Comparison of ENCODE assay signal across 20 cellular contexts in genomic region chr5:164357405-164358033, GRCh38.
"Had no signal": no experiment of that assay in that cellular context is flagged by ENCODE, and none has a peak within 500 bp of the region (broad histone marks: within the 10 kb centered on the region; RNA-seq: fewer than 3 reads in every experiment).

No MANE protein-coding gene starts in this region.

- ATAC-seq: activated naive CD4-positive, alpha-beta T cell treated with anti-CD3 and anti-CD28 coated beads, Interleukin-2, amount 50 U/mL, for 72 hours; activated T-cell treated with anti-CD3 and anti-CD28 coated beads, Interleukin-2, amount 50 U/mL, for 72 hours; gastrocnemius medialis; left lung; natural killer cell; right cardiac atrium; stimulated activated naive CD8-positive, alpha-beta T cell treated with anti-CD3 and anti-CD28 coated beads, Interleukin-15, Interleukin-2, amounts not matched to agents 100 U/mL and 50 U/mL, for 24 hours had no signal

- DNase-seq: activated CD4-positive, alpha-beta T cell treated with anti-CD3 and anti-CD28 coated beads for 4 hours; activated CD4-positive, alpha-beta T cell treated with anti-CD3 and anti-CD28 coated beads, Interleukin-2, amount 50 U/mL, for 4 hours; activated naive CD4-positive, alpha-beta T cell; activated T-cell treated with anti-CD3 and anti-CD28 coated beads for 4 hours; activated T-cell treated with anti-CD3 and anti-CD28 coated beads, Interleukin-2, amount 50 U/mL, for 72 hours; central memory CD4-positive, alpha-beta T cell; gastrocnemius medialis; glutamatergic neuron; left lung; lower lobe of right lung; mesenchymal stem cell; natural killer cell; occipital lobe; right cardiac atrium; spleen; stimulated activated CD4-positive, alpha-beta T cell treated with anti-CD3 and anti-CD28 coated beads, Interleukin-4, amount 100 ng/mL, for 1 hour; stimulated activated naive CD8-positive, alpha-beta T cell treated with anti-CD3 and anti-CD28 coated beads, Interleukin-15, Interleukin-2, amounts not matched to agents 100 U/mL and 50 U/mL, for 24 hours; testis; transverse colon had no signal
